Comparison of ENCODE assay signal across 8 cellular contexts in genomic region chr12:48716493-48717251, GRCh38. TPM values are rescaled to one million over a fixed set of nuclear protein-coding genes. Genes with fewer than 3 reads are reported as not detected.
A peak's percentile ranks its signal among the peaks of the same experiment; 100 is the strongest.
DNase-seq lines count a peak whose midpoint lies in the region; ATAC-seq and TF ChIP-seq lines count a peak whose summit lies in the region.

CCNT1 (minus strand) TSS chr12:48716707; CDS start chr12:48716675, 32 bp downstream.

- H3K4me3 Mint-ChIP-seq in T-helper 2 cell treated with Interferon-gamma antibody and Interleukin-4, amounts not matched to agents 5 μg/mL and 100 μg/mL, for 36 hours: peak within 1 kb of the TSS; percentile 93

- H3K27me3 ChIP-seq in ascending aorta: no peaks in the 10 kb centered on the region
- H3K27me3 ChIP-seq in right atrium auricular region: no peaks in the 10 kb centered on the region
- H3K27me3 ChIP-seq in uterus: no peaks in the 10 kb centered on the region

- TF ChIP-seq CTCF in ascending aorta (IDR thresholded peaks at IDR 0.05): peak in 2 of 3 experiments; percentile 10 to 17
- peak in 1 of 2 donors; percentile 37 for TF ChIP-seq CTCF in right atrium auricular region (IDR thresholded peaks at IDR 0.05)
- peak; percentile 21 to 62 (median 38) for TF ChIP-seq CTCF in uterus (IDR thresholded peaks at IDR 0.05)

- peak within 1 kb of the TSS; percentile 100 for H3K27ac Mint-ChIP-seq in T-helper 2 cell treated with Interferon-gamma antibody and Interleukin-4, amounts not matched to agents 5 μg/mL and 100 μg/mL, for 36 hours

- H3K4me1 ChIP-seq in ascending aorta (peaks cover 8 to 16% of the 10 kb centered on the region in 2 donors), right atrium auricular region (peaks cover 0 to 32% of the 10 kb centered on the region in 2 donors), uterus (peaks cover 6 to 12% of the 10 kb centered on the region in 2 donors)

- peaks cover 24% of the 10 kb centered on the region for H3K4me1 Mint-ChIP-seq in T-helper 2 cell treated with Interferon-gamma antibody and Interleukin-4, amounts not matched to agents 5 μg/mL and 100 μg/mL, for 36 hours (ENCODE audit: low read depth)

- peaks cover 11% of the 10 kb centered on the region for H3K9me3 Mint-ChIP-seq in T-helper 2 cell treated with Interferon-gamma antibody and Interleukin-4, amounts not matched to agents 5 μg/mL and 100 μg/mL, for 36 hours

- DNase-seq in NCI-H1930 (lab: John Stamatoyannopoulos, UW) (peak; percentile 99), ascending aorta (ENCODE audit: low spot score in 2 of 2) (peak; percentile 98 to 100), right atrium auricular region (ENCODE audit: low spot score) (peak; percentile 100), pulmonary artery endothelial cell (ENCODE audit: low read depth, low spot score) (peak; percentile 99), uterus (peak; percentile 98 to 99)
- peak; percentile 100 for DNase-seq in T-helper 2 cell treated with Interferon-gamma antibody and Interleukin-4, amounts not matched to agents 5 μg/mL and 100 μg/mL, for 36 hours (ENCODE audit: low spot score)

- TF ChIP-seq POLR2A in GM18505 (IDR thresholded peaks at IDR 0.05; ENCODE audit: borderline replicate concordance, extremely low read depth, insufficient read depth, insufficient read length) (peak; percentile 80), uterus (IDR thresholded peaks at IDR 0.05) (peak; percentile 23 to 64)

- peaks cover 5 to 9% of the 10 kb centered on the region in 2 donors for H3K36me3 ChIP-seq in ascending aorta
- H3K36me3 ChIP-seq in right atrium auricular region: peaks cover 22% of the 10 kb centered on the region
- no peaks in the 10 kb centered on the region for H3K36me3 ChIP-seq in uterus

- ATAC-seq in GM18505 (IDR thresholded peaks at IDR 0.05; ENCODE audit: unreplicated experiment) (peak; percentile 95), HG02973 (IDR thresholded peaks at IDR 0.05; ENCODE audit: unreplicated experiment) (peak; percentile 95)

- H3K9me3 ChIP-seq in ascending aorta (peaks cover 0 to 9% of the 10 kb centered on the region in 2 donors), right atrium auricular region (peaks cover 0 to 12% of the 10 kb centered on the region in 2 donors), uterus (no peaks in the 10 kb centered on the region)

- H3K27ac ChIP-seq in ascending aorta (peak within 1 kb of the TSS; percentile 89 to 99), right atrium auricular region (peak within 1 kb of the TSS; percentile 96), uterus (peak within 1 kb of the TSS; percentile 91 to 94)

- H3K27me3 Mint-ChIP-seq in T-helper 2 cell treated with Interferon-gamma antibody and Interleukin-4, amounts not matched to agents 5 μg/mL and 100 μg/mL, for 36 hours (ENCODE audit: low read depth): peaks cover 3% of the 10 kb centered on the region

- H3K4me3 ChIP-seq in ascending aorta: peak within 1 kb of the TSS; percentile 73 to 99
- H3K4me3 ChIP-seq in right atrium auricular region: peak within 1 kb of the TSS; percentile 84 to 86
- H3K4me3 ChIP-seq in uterus: peak within 1 kb of the TSS; percentile 69 to 70

- intact Hi-C loops in ascending aorta (cut with DNase I): loop anchor here (1.0 to 10.0 kb wide), 5 partner anchors 34 to 814 kb away; partner anchors contain the start of genes ADCY6, ARF3, KANSL2 and TUBA1C
- intact Hi-C loops in uterus (cut with DNase I; ENCODE audit: low total_unique reads): no loop called here

- H3K36me3 Mint-ChIP-seq in T-helper 2 cell treated with Interferon-gamma antibody and Interleukin-4, amounts not matched to agents 5 μg/mL and 100 μg/mL, for 36 hours (ENCODE audit: low read depth): peaks cover 43% of the 10 kb centered on the region

RNA-seq across cellular contexts. Expression of gene CCNT1, which starts in this region (rescaled TPM):
- total RNA-seq in ascending aorta: 28.0 TPM
- total RNA-seq in right atrium auricular region: 10 to 100 TPM; 12.5 to 16.2 TPM
- 20.5 and 28.9 TPM in 2 replicates for total RNA-seq in pulmonary artery endothelial cell
- total RNA-seq in uterus: 10 to 100 TPM; 17.4 to 46.8 (median 33.9) TPM

Comparison
In these comparisons a context has a peak if more than half of its experiments do, and no peak if none do; other contexts are left out.
1. Peak in every context shown above with its lines: DNase-seq, ATAC-seq, H3K4me3 ChIP-seq and H3K27ac ChIP-seq.